Comparison of ENCODE assay signal across 8 cellular contexts in genomic region chr4:184805462-184806245, GRCh38.
DNase-seq lines count a peak whose midpoint lies in the region; ATAC-seq lines count a peak whose summit lies in the region.

No MANE protein-coding gene starts in this region.

- in situ Hi-C loops in T47D (cut with HindIII; ENCODE audit: low pct_unique_long_range_greater_than_20kb, low sequenced_read_pairs): no loop called here

- DNase-seq in DMS 273 (lab: John Stamatoyannopoulos, UW; ENCODE audit: unreplicated experiment) (peak; percentile 60), DMS 273 treated with DMSO at 0.1 percent for 48 hours (lab: John Stamatoyannopoulos, UW) (no peak), T47D (ENCODE audit: low read depth in 1 of 2, low spot score in 1 of 2) (peak; percentile 45 to 70), medulla oblongata (ENCODE audit: extremely low spot score) (peak; percentile 85), GM03348 (ENCODE audit: low spot score) (no peak)
- no peak for DNase-seq in activated naive CD4-positive, alpha-beta T cell treated with Interleukin-2 at 50 U/mL for 16 hours
- no peak for DNase-seq in activated CD4-positive, alpha-beta T cell treated with anti-CD3 and anti-CD28 coated beads for 1 hour

- ATAC-seq in HG03565 (IDR thresholded peaks at IDR 0.05; ENCODE audit: unreplicated experiment): peak; percentile 44

Comparison
In these comparisons a context has a peak if more than half of its experiments do, and no peak if none do; other contexts are left out.
1. DNase-seq: peak in DMS 273 (single experiment), T47D (2 of 2) and medulla oblongata (single experiment); none in DMS 273 treated with DMSO at 0.1 percent for 48 hours (single experiment), GM03348 (single experiment), activated naive CD4-positive, alpha-beta T cell treated with Interleukin-2 at 50 U/mL for 16 hours (single experiment) and activated CD4-positive, alpha-beta T cell treated with anti-CD3 and anti-CD28 coated beads for 1 hour (single experiment).